Comparison of ENCODE assay signal across 4 cellular contexts in genomic region chr2:10780821-10781220, GRCh38. TPM values are rescaled to one million over a fixed set of nuclear protein-coding genes. Genes with fewer than 3 reads are reported as not detected.
"Had no signal": no experiment of that assay in that cellular context is flagged by ENCODE, and none has a peak within 500 bp of the region (broad histone marks: within the 10 kb centered on the region; RNA-seq: fewer than 3 reads in every experiment).

No MANE protein-coding gene starts in this region.

RNA-seq across cellular contexts. Expression of gene ATP6V1C2, which starts 59.4 kb away (rescaled TPM):
- total RNA-seq: GM23248, HFFc6, HT1080, IMR-90 had no signal
- polyA plus RNA-seq: IMR-90 had no signal
